In the genomic region with DNA sequence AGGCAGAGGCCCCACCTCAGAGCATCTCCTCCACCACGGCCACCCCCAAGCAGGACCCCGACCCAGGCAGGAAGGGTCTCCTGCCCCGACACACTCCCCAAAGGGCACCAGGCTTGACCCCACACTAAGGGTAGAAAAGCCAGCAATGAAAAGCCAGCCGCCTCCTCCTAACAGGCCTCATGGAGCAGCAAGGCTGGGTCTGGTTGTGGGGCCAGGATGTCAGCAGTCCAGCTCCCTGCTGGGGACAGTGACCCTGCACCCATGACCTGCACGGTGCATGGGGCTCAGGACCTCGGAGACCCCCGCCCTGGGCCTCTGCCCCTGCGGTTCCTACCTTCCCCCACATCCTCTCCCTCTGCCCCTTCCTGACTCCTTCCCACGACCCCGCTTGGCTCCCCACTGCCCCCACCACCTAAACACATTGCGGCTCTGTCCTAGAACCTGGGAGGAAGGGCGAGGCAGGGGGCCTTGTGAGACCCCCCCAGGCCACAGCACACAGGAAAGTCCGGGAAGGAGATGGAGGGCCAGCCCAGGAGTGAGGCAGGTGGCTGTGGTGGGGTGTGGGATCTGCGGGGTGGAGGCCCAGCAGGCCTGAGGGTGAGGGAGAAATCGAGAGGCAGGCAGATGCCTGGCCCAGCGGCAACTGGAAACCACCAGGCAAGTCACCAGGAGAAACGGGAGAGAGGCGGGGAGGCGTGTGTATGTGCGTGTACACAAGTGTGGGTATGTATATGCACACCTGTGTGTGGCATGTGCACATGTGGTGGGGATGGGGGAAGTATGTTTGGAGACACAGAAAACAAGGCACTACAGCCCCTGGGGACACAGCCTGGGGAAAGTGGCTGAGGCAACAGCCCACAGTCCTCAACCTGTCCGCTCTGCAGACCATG, we compare ENCODE assay signal across 14 cellular contexts.
DNase-seq lines count a peak whose midpoint lies in the region; ATAC-seq, FAIRE-seq and TF ChIP-seq lines count a peak whose summit lies in the region.
"Had no signal": no experiment of that assay in that cellular context is flagged by ENCODE, and none has a peak within 500 bp of the region (broad histone marks: within the 10 kb centered on the region; RNA-seq: fewer than 3 reads in every experiment).

No MANE protein-coding gene starts in this region.

- intact Hi-C loops in right lobe of liver (cut with DNase I) (no loop called here), HepG2 (cut with micrococcal nuclease; ENCODE audit: unreplicated experiment) (no loop called here), mucosa of descending colon (cut with DNase I, micrococcal nuclease) (no loop called here)

- H2AFZ ChIP-seq in HepG2 (ENCODE audit: low read length) (no peak overlapping the region), smooth muscle cell (ENCODE audit: low read depth) (no peak overlapping the region)

- TF ChIP-seq EP300 in HepG2 (IDR thresholded peaks at IDR 0.05; ENCODE audit: low read depth in 2 of 2, low read length in 2 of 2) (no peak), HepG2 (CRISPR knock-in tag; IDR thresholded peaks at IDR 0.05; ENCODE audit: borderline replicate concordance) (no peak)

- H3K4me1 ChIP-seq in right lobe of liver, result no peaks in the 10 kb centered on the region
- H3K4me1 ChIP-seq in HepG2 (ENCODE audit: insufficient read depth, low read length), result 0 out of 2 replicates have a peak, but pooled peaks cover 5% of the 10 kb centered on the region
- H3K4me1 ChIP-seq in mucosa of descending colon (ENCODE audit: low read depth), result no peaks in the 10 kb centered on the region
- H3K4me1 ChIP-seq in smooth muscle cell (ENCODE audit: low read depth), result no peaks in the 10 kb centered on the region

- TF ChIP-seq CTCF in right lobe of liver (IDR thresholded peaks at IDR 0.05) (no peak), HepG2 (CRISPR knock-in tag; IDR thresholded peaks at IDR 0.05) (no peak), coronary artery (IDR thresholded peaks at IDR 0.05) (no peak), mucosa of descending colon (IDR thresholded peaks at IDR 0.05) (no peak), smooth muscle cell (IDR thresholded peaks at IDR 0.05; ENCODE audit: borderline replicate concordance, insufficient read depth, poor library complexity, severe bottlenecking) (no peak)

- H3K9me3 ChIP-seq in right lobe of liver (no peaks in the 10 kb centered on the region), HepG2 (ENCODE audit: low read length) (no peaks in the 10 kb centered on the region), mucosa of descending colon (no peaks in the 10 kb centered on the region), smooth muscle cell (replicated peaks; ENCODE audit: low read depth) (no peaks in the 10 kb centered on the region)

- no peaks in the 10 kb centered on the region for H4K20me1 ChIP-seq in HepG2 (ENCODE audit: insufficient read depth, low read length)
- H4K20me1 ChIP-seq in smooth muscle cell (ENCODE audit: low read depth), result no peaks in the 10 kb centered on the region

- H3K4me3 ChIP-seq in right lobe of liver (no peak overlapping the region), HepG2 (replicated peaks in 1 of 3; ENCODE audit: insufficient read depth in 1 of 3, low read depth in 2 of 3, low read length in 3 of 3) (no peak overlapping the region), coronary artery (no peak overlapping the region), mucosa of descending colon (no peak overlapping the region), smooth muscle cell (no peak overlapping the region)

- H3F3A ChIP-seq in smooth muscle cell (ENCODE audit: low read depth), result no peaks in the 10 kb centered on the region

- BruUV-seq in HepG2 (replicated peaks; lab: Mats Ljungman, UMichigan), result no TSS peak

- no peaks in the 10 kb centered on the region for H3K36me3 ChIP-seq in right lobe of liver
- H3K36me3 ChIP-seq in HepG2 (replicated peaks in 1 of 2; ENCODE audit: control insufficient read depth in 1 of 2, insufficient read depth in 2 of 2, low read length in 2 of 2), result peaks cover 2 to 11% of the 10 kb centered on the region in 2 experiments; a peak in 3 of 5 replicates
- no peaks in the 10 kb centered on the region for H3K36me3 ChIP-seq in mucosa of descending colon (ENCODE audit: low read depth)
- H3K36me3 ChIP-seq in smooth muscle cell (ENCODE audit: low read depth), result no peaks in the 10 kb centered on the region

- WGBS in right lobe of liver (ENCODE audit: insufficient coverage, low coverage, low lambda C conversion rate, missing lambda C conversion rate), result 50% methylated on average over 2 of the region's 21 CpGs
- WGBS in HepG2 (ENCODE audit: low lambda C conversion rate), result 93% methylated on average over 16 of the region's 21 CpGs
- 95% methylated on average over 15 of the region's 21 CpGs for WGBS in smooth muscle cell (ENCODE audit: low lambda C conversion rate)

- CTCF ChIA-PET in HepG2 (lab: Yijun Ruan, JAX; ENCODE audit: low intra/inter-chr PET ratio, low total read pairs), result no interaction called here

- H3K9ac ChIP-seq in HepG2 (ENCODE audit: insufficient read depth, low read depth, low read length) (no peak overlapping the region), smooth muscle cell (ENCODE audit: low read depth) (no peak overlapping the region)

- DNase-seq in right lobe of liver (peak; percentile 10 to 46 (median 37)), HepG2 (ENCODE audit: low spot score) (no peak), coronary artery (ENCODE audit: low spot score) (peak; percentile 65), mucosa of descending colon (peak in 2 of 3 donors; percentile 13 to 35), urothelium cell line (ENCODE audit: low spot score) (no peak), smooth muscle cell (lab: John Stamatoyannopoulos, UW; ENCODE audit: unreplicated experiment) (no peak)
- DNase-seq: NCI-H146, NCI-H524 treated with DMSO at 0.1 percent for 48 hours had no signal

- ATAC-seq in right lobe of liver (no peak), HepG2 (no peak), mucosa of descending colon (no peak), GM21528 (IDR thresholded peaks at IDR 0.05; ENCODE audit: low FRiP score, unreplicated experiment) (no peak), GM18520 (IDR thresholded peaks at IDR 0.05; ENCODE audit: unreplicated experiment) (no peak)
- ATAC-seq: Panc1, T-cell had no signal

- H3K4me2 ChIP-seq in HepG2 (ENCODE audit: low read depth, low read length) (no peak overlapping the region), smooth muscle cell (no peak overlapping the region)

- POLR2A ChIA-PET in HepG2 (lab: Yijun Ruan, JAX), result no interaction called here

- H3K27ac ChIP-seq in right lobe of liver, result no peak overlapping the region
- H3K27ac ChIP-seq in HepG2 (ENCODE audit: extremely low read length, insufficient read depth, low read length), result no peak overlapping the region
- H3K27ac ChIP-seq in coronary artery, result no peak overlapping the region
- H3K27ac ChIP-seq in smooth muscle cell (ENCODE audit: low read depth), result no peak overlapping the region

- in situ Hi-C loops in HepG2 (cut with HindIII; ENCODE audit: extremely low pct_ligation_motif_present, low pct_unique_long_range_greater_than_20kb), result no loop called here

- H3K27me3 ChIP-seq in right lobe of liver, result no peaks in the 10 kb centered on the region
- no peaks in the 10 kb centered on the region for H3K27me3 ChIP-seq in HepG2 (ENCODE audit: control insufficient read depth in 1 of 2, insufficient read depth in 2 of 2, low read length in 2 of 2)
- no peaks in the 10 kb centered on the region for H3K27me3 ChIP-seq in smooth muscle cell (ENCODE audit: low read depth)

- no peak for FAIRE-seq in HepG2 (lab: Jason Lieb, UNC)
- peak; percentile 95 for FAIRE-seq in urothelium cell line (lab: Jason Lieb, UNC)
- FAIRE-seq: G401.6, GM12892 had no signal

- TF ChIP-seq POLR2A in right lobe of liver (IDR thresholded peaks at IDR 0.05) (no peak), HepG2 (IDR thresholded peaks at IDR 0.05; ENCODE audit: insufficient read depth in 1 of 2, low read depth in 2 of 2, low read length in 2 of 2) (no peak)

- H3K79me2 ChIP-seq in HepG2 (ENCODE audit: insufficient read depth, low read length) (no peaks in the 10 kb centered on the region), smooth muscle cell (ENCODE audit: low read depth) (no peaks in the 10 kb centered on the region)

- TF ChIP-seq RAD21 in HepG2 (CRISPR knock-in tag; IDR thresholded peaks at IDR 0.05), result no peak

TF ChIP-seq in HepG2, 621 proteins besides CTCF, POLR2A, EP300 and RAD21 (continues in another document):
- TF ChIP-seq, protein P1, sequence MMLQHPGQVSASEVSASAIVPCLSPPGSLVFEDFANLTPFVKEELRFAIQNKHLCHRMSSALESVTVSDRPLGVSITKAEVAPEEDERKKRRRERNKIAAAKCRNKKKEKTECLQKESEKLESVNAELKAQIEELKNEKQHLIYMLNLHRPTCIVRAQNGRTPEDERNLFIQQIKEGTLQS (CRISPR knock-in tag; IDR thresholded peaks at IDR 0.05), result no peak
- TF ChIP-seq ZSCAN5A (CRISPR knock-in tag; IDR thresholded peaks at IDR 0.05; ENCODE audit: borderline replicate concordance), result no peak
- TF ChIP-seq ZFYVE20 (CRISPR knock-in tag; IDR thresholded peaks at IDR 0.05; ENCODE audit: borderline replicate concordance, low read depth), result no peak
- TF ChIP-seq SRSF4 (IDR thresholded peaks at IDR 0.05; ENCODE audit: low read depth, low read length, poor library complexity, severe bottlenecking), result no peak
- TF ChIP-seq GTF2F1 (IDR thresholded peaks at IDR 0.05; ENCODE audit: low read length), result no peak

Comparison
In these comparisons a context has a peak if more than half of its experiments do, and no peak if none do; other contexts are left out.
1. DNase-seq: peak in right lobe of liver (3 of 3), coronary artery (single experiment) and mucosa of descending colon (2 of 3); none in HepG2 (single experiment), urothelium cell line (single experiment) and smooth muscle cell (single experiment).